Comparison of ENCODE assay signal across 9 cellular contexts in genomic region chr11:69442807-69443137, GRCh38. TPM values are rescaled to one million over a fixed set of nuclear protein-coding genes. Genes with fewer than 3 reads are reported as not detected.
A peak's percentile ranks its signal among the peaks of the same experiment; 100 is the strongest.
DNase-seq lines count a peak whose midpoint lies in the region; ATAC-seq and TF ChIP-seq lines count a peak whose summit lies in the region.
"Had no signal": no experiment of that assay in that cellular context is flagged by ENCODE, and none has a peak within 500 bp of the region (broad histone marks: within the 10 kb centered on the region; RNA-seq: fewer than 3 reads in every experiment).

No MANE protein-coding gene starts in this region.

- H4K20me1 ChIP-seq in neural progenitor cell (ENCODE audit: low read depth), result no peaks in the 10 kb centered on the region

- no peak overlapping the region for H2AFZ ChIP-seq in neural progenitor cell (replicated peaks)

- H3K27ac Mint-ChIP-seq in neural progenitor cell, result peak overlapping the region; percentile 86
- H3K27ac Mint-ChIP-seq in activated T-cell treated with anti-CD3 and anti-CD28 coated beads, Interleukin-2, amount 50 U/mL, for 24 hours, result no peak overlapping the region

- peaks cover 9% of the 10 kb centered on the region for H3K27me3 Mint-ChIP-seq in neural progenitor cell (ENCODE audit: insufficient read depth, low read depth)
- peaks cover 40% of the 10 kb centered on the region for H3K27me3 Mint-ChIP-seq in activated T-cell treated with anti-CD3 and anti-CD28 coated beads, Interleukin-2, amount 50 U/mL, for 24 hours

- H3K4me3 ChIP-seq in NB4 (ENCODE audit: low read depth, low read length) (peak overlapping the region; percentile 36), epithelial cell of esophagus (ENCODE audit: low read length) (no peak overlapping the region), neural progenitor cell (no peak overlapping the region)

- H3K27ac ChIP-seq in neural progenitor cell, result no peak overlapping the region

- peaks cover 51% of the 10 kb centered on the region for H3K4me1 Mint-ChIP-seq in neural progenitor cell
- H3K4me1 Mint-ChIP-seq in activated T-cell treated with anti-CD3 and anti-CD28 coated beads, Interleukin-2, amount 50 U/mL, for 24 hours (ENCODE audit: low read depth), result peaks cover 22% of the 10 kb centered on the region

- H3K79me2 ChIP-seq in neural progenitor cell (ENCODE audit: low read depth), result no peaks in the 10 kb centered on the region

- no peaks in the 10 kb centered on the region for H3K27me3 ChIP-seq in neural progenitor cell

- TF ChIP-seq CTCF in NB4 (IDR thresholded peaks at IDR 0.05; ENCODE audit: low read depth, low read length), result no peak
- no peak for TF ChIP-seq CTCF in epithelial cell of esophagus (IDR thresholded peaks at IDR 0.05; ENCODE audit: insufficient read depth, low read depth, low read length, missing control alignments)
- no peak for TF ChIP-seq CTCF in neural progenitor cell (IDR thresholded peaks at IDR 0.05)

- DNase-seq in AG08396 (ENCODE audit: low spot score) (peak; percentile 78), NB4 (ENCODE audit: low read depth) (no peak), epithelial cell of esophagus (ENCODE audit: low read depth) (peak; percentile 67), neural progenitor cell (ENCODE audit: low spot score) (no peak)
- no peak for DNase-seq in activated T-cell treated with anti-CD3 and anti-CD28 coated beads, Interleukin-2, amount 50 U/mL, for 24 hours
- DNase-seq in activated CD4-positive, CD25-positive, alpha-beta regulatory T cell treated with anti-CD3 and anti-CD28 coated beads, Interleukin-2, amount 50 U/mL, for 72 hours, result no peak

- H3K4me3 Mint-ChIP-seq in neural progenitor cell, result peak overlapping the region; percentile 38
- no peak overlapping the region for H3K4me3 Mint-ChIP-seq in activated T-cell treated with anti-CD3 and anti-CD28 coated beads, Interleukin-2, amount 50 U/mL, for 24 hours

- H3K9me3 Mint-ChIP-seq in neural progenitor cell, result no peaks in the 10 kb centered on the region
- H3K9me3 Mint-ChIP-seq in activated T-cell treated with anti-CD3 and anti-CD28 coated beads, Interleukin-2, amount 50 U/mL, for 24 hours, result no peaks in the 10 kb centered on the region

- no peaks in the 10 kb centered on the region for H3K36me3 ChIP-seq in neural progenitor cell

- H3K4me1 ChIP-seq in neural progenitor cell, result peaks cover 33% of the 10 kb centered on the region

- H3K36me3 Mint-ChIP-seq in neural progenitor cell, result no peaks in the 10 kb centered on the region
- H3K36me3 Mint-ChIP-seq in activated T-cell treated with anti-CD3 and anti-CD28 coated beads, Interleukin-2, amount 50 U/mL, for 24 hours (ENCODE audit: low read depth), result no peaks in the 10 kb centered on the region

- no peak for ATAC-seq in HG02885 (IDR thresholded peaks at IDR 0.05; ENCODE audit: poor library complexity, unreplicated experiment)
- no peak for ATAC-seq in GM18858 (IDR thresholded peaks at IDR 0.05; ENCODE audit: unreplicated experiment)

- no peaks in the 10 kb centered on the region for H3K9me3 ChIP-seq in neural progenitor cell (ENCODE audit: low read depth)

- H3K4me2 ChIP-seq in neural progenitor cell, result peak overlapping the region; percentile 70

- no peak overlapping the region for H3K9ac ChIP-seq in neural progenitor cell

- no peak for TF ChIP-seq POLR2A in NB4 (IDR thresholded peaks at IDR 0.05; ENCODE audit: extremely low read depth, insufficient read length)

- peaks cover 17% of the 10 kb centered on the region for H3F3A ChIP-seq in neural progenitor cell (ENCODE audit: low read depth)

RNA-seq across cellular contexts. Expression of gene LINC01488, which starts 38.7 kb away (rescaled TPM):
- total RNA-seq in neural progenitor cell (ENCODE audit: low replicate concordance), result 0.09 TPM in 1 of 2 replicates, not detected in the other
- total RNA-seq: G401 had no signal

Comparison
In these comparisons a context has a peak if more than half of its experiments do, and no peak if none do; other contexts are left out.
1. DNase-seq: peak in AG08396 (single experiment) and epithelial cell of esophagus (single experiment); none in NB4 (single experiment), neural progenitor cell (single experiment), activated T-cell treated with anti-CD3 and anti-CD28 coated beads, Interleukin-2, amount 50 U/mL, for 24 hours (single experiment) and activated CD4-positive, CD25-positive, alpha-beta regulatory T cell treated with anti-CD3 and anti-CD28 coated beads, Interleukin-2, amount 50 U/mL, for 72 hours (single experiment).